Comparison of ENCODE assay signal across 22 cellular contexts in the genomic region with DNA sequence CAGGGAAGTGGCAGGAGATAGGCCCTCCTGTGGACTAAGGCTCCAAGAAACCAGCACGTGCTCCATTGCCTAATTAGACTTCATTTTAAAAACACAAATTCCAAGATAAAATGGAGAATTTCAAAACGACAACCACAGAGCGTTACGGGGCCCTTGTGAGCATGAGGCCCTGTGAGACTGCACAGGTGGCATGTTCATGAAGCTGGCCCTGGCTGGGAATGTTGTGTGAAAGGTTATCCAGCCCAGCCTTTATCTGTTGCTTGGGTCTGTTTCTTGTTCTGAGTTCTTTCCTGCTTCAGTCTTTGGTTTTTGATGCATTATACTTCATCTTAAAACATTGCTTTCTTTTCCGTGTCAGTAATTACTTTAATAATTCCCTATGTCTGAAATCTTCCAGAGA.
"Had no signal": no experiment of that assay in that cellular context is flagged by ENCODE, and none has a peak within 500 bp of the region (broad histone marks: within the 10 kb centered on the region; RNA-seq: fewer than 3 reads in every experiment).

No MANE protein-coding gene starts in this region.

- FAIRE-seq: endometrium, islet of Langerhans, keratinocyte had no signal

- DNase-seq: cerebellar nuclear complex; colonic mucosa; cortex of kidney; effector CD8-positive, alpha-beta T cell; effector memory CD8-positive, alpha-beta T cell; endodermal cell; erythroblast; foreskin melanocyte; heart left ventricle; hypothalamus; left cardiac atrium; left lung; left ventricle myocardium superior; lower lobe of right lung; mucosa of descending colon had no signal

- H3K36me3 ChIP-seq: colonic mucosa, gastroesophageal sphincter, heart left ventricle, left lung, lower lobe of right lung had no signal

- H3K4me2 ChIP-seq: hepatocyte had no signal

- H2AFZ ChIP-seq: hepatocyte had no signal

- H3K27me3 ChIP-seq: colonic mucosa, gastroesophageal sphincter, heart left ventricle, hepatocyte, left lung had no signal

- H3K4me1 ChIP-seq: colonic mucosa, gastroesophageal sphincter, left lung, lower lobe of right lung had no signal

- H3K27ac ChIP-seq: colonic mucosa, epithelial cell of prostate, gastroesophageal sphincter, heart left ventricle, hepatocyte, left lung, lower lobe of right lung had no signal

- H3K4me3 ChIP-seq: colonic mucosa, gastroesophageal sphincter, heart left ventricle, hepatocyte, left lung, lower lobe of right lung, mucosa of descending colon had no signal

- H3K9me3 ChIP-seq: colonic mucosa, gastroesophageal sphincter, heart left ventricle, left lung, lower lobe of right lung, mucosa of descending colon had no signal

- ATAC-seq: effector memory CD8-positive, alpha-beta T cell; esophagus mucosa; gastroesophageal sphincter; heart left ventricle; left cardiac atrium; left lung; left ventricle myocardium superior; mucosa of descending colon had no signal
